In the genomic region with DNA sequence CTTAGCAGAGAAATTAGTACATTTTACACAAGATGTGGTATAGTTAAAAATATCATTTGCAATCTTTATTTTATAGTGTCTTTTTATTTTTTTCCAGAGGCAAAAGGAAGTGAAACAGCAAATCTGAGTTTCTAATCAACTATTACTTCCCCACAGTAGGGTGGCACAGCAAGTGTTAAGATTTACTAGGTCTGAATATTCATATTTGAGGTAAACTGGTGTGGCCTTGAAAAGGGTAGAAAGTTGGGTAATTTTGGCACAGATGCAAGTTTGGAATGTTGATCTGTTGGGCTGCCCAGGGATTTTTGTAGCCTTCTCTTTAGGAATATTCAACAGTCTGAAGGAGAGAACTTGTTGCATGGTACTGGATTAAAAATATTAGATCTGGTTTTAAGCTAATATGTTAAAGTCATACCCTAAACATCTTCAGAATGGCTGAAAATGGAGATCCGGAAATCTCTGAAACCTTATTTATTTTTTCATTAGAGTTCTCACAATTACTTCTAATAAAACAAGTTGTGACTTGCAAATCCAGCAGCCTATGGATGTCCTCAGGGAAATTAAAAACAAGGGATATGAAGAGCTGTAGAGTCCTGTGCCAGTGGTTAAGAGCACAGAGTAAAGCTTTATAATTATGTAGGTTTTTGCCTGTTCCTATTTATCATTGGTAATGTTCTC, we compare ENCODE assay signal across 12 cellular contexts. TPM values are rescaled to one million over a fixed set of nuclear protein-coding genes. Genes with fewer than 3 reads are reported as not detected.
A peak's percentile ranks its signal among the peaks of the same experiment; 100 is the strongest.
DNase-seq lines count a peak whose midpoint lies in the region; ATAC-seq and TF ChIP-seq lines count a peak whose summit lies in the region.
"Had no signal": no experiment of that assay in that cellular context is flagged by ENCODE, and none has a peak within 500 bp of the region (broad histone marks: within the 10 kb centered on the region; RNA-seq: fewer than 3 reads in every experiment).

No MANE protein-coding gene starts in this region.

- no peak overlapping the region for H2AFZ ChIP-seq in GM23248

- H3K36me3 ChIP-seq in GM23248 (ENCODE audit: low read depth) = peaks cover 7% of the 10 kb centered on the region; the same call in 1 of the 2 replicates
- H3K36me3 ChIP-seq: adrenal gland, lower lobe of right lung had no signal

- H3K79me2 ChIP-seq in GM23248 (ENCODE audit: insufficient read depth) = peaks cover 100% of the 10 kb centered on the region

- H3K4me3 ChIP-seq in GM23248 = no peak overlapping the region
- H3K4me3 ChIP-seq: adrenal gland, lower lobe of right lung had no signal

- ATAC-seq in foreskin keratinocyte = peak; percentile 45
- ATAC-seq: right cardiac atrium had no signal

- in situ Hi-C loops in GM23248 (cut with MboI) = no loop called here

- no peak for TF ChIP-seq CTCF in foreskin keratinocyte (conservative IDR thresholded peaks at IDR 0.05)

- H3K9ac ChIP-seq in GM23248 = no peak overlapping the region

- H3F3A ChIP-seq in GM23248 (ENCODE audit: insufficient read depth) = 0 out of 2 replicates have a peak, but pooled peaks cover 12% of the 10 kb centered on the region

- peak overlapping the region; percentile 18 for H3K4me2 ChIP-seq in GM23248 (ENCODE audit: unreplicated experiment)

- H3K27ac ChIP-seq in GM23248 = 0 out of 2 replicates have a peak overlapping the region, but pooled peaks have one; percentile 11
- no peak overlapping the region for H3K27ac ChIP-seq in foreskin keratinocyte
- H3K27ac ChIP-seq: lower lobe of right lung, VCaP had no signal

- no peaks in the 10 kb centered on the region for H3K9me2 ChIP-seq in GM23248 (ENCODE audit: insufficient read depth)

- no peaks in the 10 kb centered on the region for H3K27me3 ChIP-seq in GM23248 (replicated peaks; ENCODE audit: insufficient read depth)
- no peaks in the 10 kb centered on the region for H3K27me3 ChIP-seq in foreskin keratinocyte
- H3K27me3 ChIP-seq: adrenal gland had no signal

- DNase-seq in CD1c-positive myeloid dendritic cell (ENCODE audit: extremely low spot score) = peak; percentile 75
- peak; percentile 50 for DNase-seq in GM23248
- DNase-seq in SIG-M5 treated with dmso at 0.1 percent for 504 hours (lab: John Stamatoyannopoulos, UW; ENCODE audit: unreplicated experiment) = peak; percentile 55
- DNase-seq in foreskin keratinocyte = peak; percentile 40 to 67
- no peak for DNase-seq in amygdala (lab: John Stamatoyannopoulos, UW)
- DNase-seq in stimulated activated CD4-positive, alpha-beta T cell treated with anti-CD3 and anti-CD28 coated beads, Interleukin-2, amount 100 ng/mL, for 24 hours = no peak
- DNase-seq in HuH-7.5 (ENCODE audit: low spot score) = no peak
- DNase-seq in superior temporal gyrus (ENCODE audit: extremely low spot score) = no peak
- DNase-seq: lower lobe of right lung, right cardiac atrium had no signal

- no peaks in the 10 kb centered on the region for H4K20me1 ChIP-seq in GM23248 (ENCODE audit: insufficient read depth)

- 92 to 95% methylated on average over 1 of the region's 1 CpG for WGBS in GM23248 (ENCODE audit: low coverage in 1 of 2, low lambda C conversion rate in 2 of 2, missing lambda C conversion rate in 2 of 2), 2 experiments

- H3K9me3 ChIP-seq in GM23248 (ENCODE audit: low read depth) = no peaks in the 10 kb centered on the region
- H3K9me3 ChIP-seq: adrenal gland, lower lobe of right lung had no signal

- H3K4me1 ChIP-seq in GM23248 (ENCODE audit: insufficient read depth) (peaks cover 26% of the 10 kb centered on the region), foreskin keratinocyte (peaks cover 25% of the 10 kb centered on the region)

RNA-seq across cellular contexts. Expression of gene TANK, which starts 10.8 kb away (rescaled TPM):
- total RNA-seq in GM23248 (2014; rRNA removed; shearing (Covaris generic)) = 60.4 and 69.4 TPM in 2 replicates
- polyA plus RNA-seq in GM23248 (2016; fragmentation: Nextera tagmentation; extraction: Ambion mirVana) (84.4 and 87.1 TPM in 2 replicates), foreskin keratinocyte (15.7 and 19.2 TPM in 2 replicates)
- 31.9 and 36.1 TPM in 2 replicates for total RNA-seq in foreskin keratinocyte

Comparison
In these comparisons a context has a peak if more than half of its experiments do, and no peak if none do; other contexts are left out.
1. DNase-seq: peak in CD1c-positive myeloid dendritic cell (single experiment), GM23248 (single experiment), SIG-M5 treated with dmso at 0.1 percent for 504 hours (single experiment) and foreskin keratinocyte (2 of 2); none in amygdala (0 of 56), stimulated activated CD4-positive, alpha-beta T cell treated with anti-CD3 and anti-CD28 coated beads, Interleukin-2, amount 100 ng/mL, for 24 hours (0 of 2), HuH-7.5 (single experiment) and superior temporal gyrus (single experiment).